Comparison of ENCODE assay signal across 8 cellular contexts in genomic region chr10:52215745-52216361, GRCh38.
DNase-seq lines count a peak whose midpoint lies in the region; ATAC-seq, FAIRE-seq and TF ChIP-seq lines count a peak whose summit lies in the region.

No MANE protein-coding gene starts in this region.

- no peak overlapping the region for H3K27ac Mint-ChIP-seq in stimulated activated naive CD8-positive, alpha-beta T cell treated with anti-CD3 and anti-CD28 coated beads, Interleukin-15, amount 100 ng/mL, for 72 hours

- no peaks in the 10 kb centered on the region for H3K36me3 ChIP-seq in SJCRH30
- H3K36me3 ChIP-seq in bronchial epithelial cell (ENCODE audit: control insufficient read depth, insufficient read depth, low read length): no peaks in the 10 kb centered on the region

- TF ChIP-seq CTCF in bronchial epithelial cell (IDR thresholded peaks at IDR 0.05; ENCODE audit: insufficient read depth, low read length, severe bottlenecking): peak; percentile 61

- no peak overlapping the region for H3K4me3 Mint-ChIP-seq in stimulated activated naive CD8-positive, alpha-beta T cell treated with anti-CD3 and anti-CD28 coated beads, Interleukin-15, amount 100 ng/mL, for 72 hours

- no peak for FAIRE-seq in bronchial epithelial cell (lab: Jason Lieb, UNC)

- H3K4me1 ChIP-seq in SJCRH30: peaks cover 20% of the 10 kb centered on the region

- H3K9me3 Mint-ChIP-seq in stimulated activated naive CD8-positive, alpha-beta T cell treated with anti-CD3 and anti-CD28 coated beads, Interleukin-15, amount 100 ng/mL, for 72 hours: no peaks in the 10 kb centered on the region

- H3K4me3 ChIP-seq in Jurkat, Clone E6-1 (ENCODE audit: low read length): no peak overlapping the region
- H3K4me3 ChIP-seq in SJCRH30 (no peak overlapping the region), bronchial epithelial cell (ENCODE audit: low read depth, low read length) (no peak overlapping the region)

- H3K27me3 ChIP-seq in SJCRH30 (no peaks in the 10 kb centered on the region), bronchial epithelial cell (ENCODE audit: control insufficient read depth, insufficient read depth, low read length) (no peaks in the 10 kb centered on the region)

- DNase-seq in stimulated activated CD4-positive, alpha-beta T cell treated with anti-CD3 and anti-CD28 coated beads, Interleukin-15, amount 100 ng/mL, for 24 hours: peak; percentile 48
- no peak for DNase-seq in stimulated activated CD4-positive, alpha-beta T cell treated with anti-CD3 and anti-CD28 coated beads, Interleukin-12 subunit alpha, Interleukin-12 subunit beta, amount 100 ng/mL, for 4 hours
- peak; percentile 76 for DNase-seq in Jurkat, Clone E6-1 (ENCODE audit: low read depth, low spot score)
- DNase-seq in SJCRH30 (peak; percentile 31 to 84), bronchial epithelial cell (ENCODE audit: low read depth) (peak; percentile 70), left kidney (ENCODE audit: low read depth, low spot score) (peak; percentile 90)
- peak; percentile 8 to 16 for DNase-seq in stimulated activated naive CD8-positive, alpha-beta T cell treated with anti-CD3 and anti-CD28 coated beads, Interleukin-15, amount 100 ng/mL, for 72 hours

- no peaks in the 10 kb centered on the region for H3K27me3 Mint-ChIP-seq in stimulated activated naive CD8-positive, alpha-beta T cell treated with anti-CD3 and anti-CD28 coated beads, Interleukin-15, amount 100 ng/mL, for 72 hours

- no peaks in the 10 kb centered on the region for H3K9me3 ChIP-seq in SJCRH30 (replicated peaks)

- no peaks in the 10 kb centered on the region for H3K4me1 Mint-ChIP-seq in stimulated activated naive CD8-positive, alpha-beta T cell treated with anti-CD3 and anti-CD28 coated beads, Interleukin-15, amount 100 ng/mL, for 72 hours

- peak overlapping the region; percentile 50; the same call in 1 of the 2 replicates for H3K27ac ChIP-seq in SJCRH30

- peak; percentile 73 for ATAC-seq in GM21786 (IDR thresholded peaks at IDR 0.05; ENCODE audit: unreplicated experiment)
- peak; percentile 61 for ATAC-seq in stimulated activated naive CD8-positive, alpha-beta T cell treated with anti-CD3 and anti-CD28 coated beads, Interleukin-15, amount 100 ng/mL, for 72 hours
